30 cellular contexts compared by ENCODE assay signal in genomic region chr13:51887441-51887840, GRCh38. TPM values are rescaled to one million over a fixed set of nuclear protein-coding genes. Genes with fewer than 3 reads are reported as not detected.
"Had no signal": no experiment of that assay in that cellular context is flagged by ENCODE, and none has a peak within 500 bp of the region (broad histone marks: within the 10 kb centered on the region; RNA-seq: fewer than 3 reads in every experiment).

No MANE protein-coding gene starts in this region.

- H3K4me3 ChIP-seq: adrenal gland, gastrocnemius medialis, pancreas, psoas muscle, skin epidermis, transverse colon, uterus had no signal

- FAIRE-seq: astrocyte, endometrium, pancreas had no signal

- H3K4me1 ChIP-seq: adrenal gland, gastrocnemius medialis, pancreas, psoas muscle, transverse colon, uterus had no signal

- DNase-seq: activated CD8-positive, alpha-beta memory T cell treated with anti-CD3 and anti-CD28 coated beads, Interleukin-2, amount 50 U/mL, for 48 hours; activated naive CD4-positive, alpha-beta T cell; activated T-cell treated with anti-CD3 and anti-CD28 coated beads, Interleukin-2, amount 50 U/mL, for 4 hours; gastrocnemius medialis; hippocampal formation; mesenchymal stem cell; pancreas; psoas muscle; right cardiac atrium; stimulated activated CD4-positive, alpha-beta T cell treated with anti-CD3 and anti-CD28 coated beads, Interleukin-15, amount 100 ng/mL, for 24 hours; T-cell; transverse colon; uterus had no signal

- H3K9me3 Mint-ChIP-seq: activated T-cell treated with anti-CD3 and anti-CD28 coated beads, Interleukin-2, amount 50 U/mL, for 4 hours; activated T-helper 2 cell treated with anti-CD3 and anti-CD28 coated beads, Interferon-gamma antibody, Interleukin-2, Interleukin-4, amounts not matched to agents 10 μg/mL and 5 μg/mL and 100 μg/mL, durations not matched to agents 14 hours and 24 hours and 36 hours had no signal

- H3K4me1 Mint-ChIP-seq: nephron; stimulated activated memory B cell treated with anti-CD40 and anti-IgM and Interleukin-4, amounts not matched to agents 10 μg/mL and 1 μg/mL and 100 μg/mL, for 72 hours; T-cell had no signal

- H3K27ac Mint-ChIP-seq: activated naive CD8-positive, alpha-beta T cell; activated T-helper 2 cell treated with anti-CD3 and anti-CD28 coated beads, Interferon-gamma antibody, Interleukin-2, Interleukin-4, amounts not matched to agents 10 μg/mL and 5 μg/mL and 100 μg/mL, durations not matched to agents 14 hours and 24 hours and 36 hours; nephron; stimulated activated memory B cell treated with anti-CD40 and anti-IgM and Interleukin-4, amounts not matched to agents 10 μg/mL and 1 μg/mL and 100 μg/mL, for 72 hours; T-cell; T-helper 2 cell treated with Interferon-gamma antibody and Interleukin-4, amounts not matched to agents 5 μg/mL and 100 μg/mL, for 36 hours; WTC11 had no signal

- H3K4me3 Mint-ChIP-seq: activated naive CD8-positive, alpha-beta T cell; activated T-cell treated with anti-CD3 and anti-CD28 coated beads, Interleukin-2, amount 50 U/mL, for 4 hours; nephron; stimulated activated memory B cell treated with anti-CD40 and anti-IgM and Interleukin-4, amounts not matched to agents 10 μg/mL and 1 μg/mL and 100 μg/mL, for 72 hours; T-cell; T-helper 2 cell treated with Interferon-gamma antibody and Interleukin-4, amounts not matched to agents 5 μg/mL and 100 μg/mL, for 36 hours; WTC11 had no signal

- H3K27ac ChIP-seq: adrenal gland, gastrocnemius medialis, neutrophil, pancreas, psoas muscle, skin epidermis, transverse colon, uterus had no signal

- H3K36me3 ChIP-seq: adrenal gland, gastrocnemius medialis, neutrophil, pancreas, transverse colon, uterus had no signal

- H3K27me3 ChIP-seq: adrenal gland, gastrocnemius medialis, neutrophil, pancreas, transverse colon, uterus had no signal

- H3K36me3 Mint-ChIP-seq: activated naive CD8-positive, alpha-beta T cell; stimulated activated memory B cell treated with anti-CD40 and anti-IgM and Interleukin-4, amounts not matched to agents 10 μg/mL and 1 μg/mL and 100 μg/mL, for 72 hours; T-cell had no signal

- H3K9me3 ChIP-seq: adrenal gland, gastrocnemius medialis, neutrophil, pancreas, psoas muscle, transverse colon, uterus had no signal

RNA-seq across cellular contexts. Expression of gene CCDC70, which starts 25.7 kb away (rescaled TPM):
- total RNA-seq: activated T-cell treated with anti-CD3 and anti-CD28 coated beads, Interleukin-2, amount 50 U/mL, for 4 hours; activated T-helper 2 cell treated with anti-CD3 and anti-CD28 coated beads, Interferon-gamma antibody, Interleukin-2, Interleukin-4, amounts not matched to agents 10 μg/mL and 5 μg/mL and 100 μg/mL, durations not matched to agents 14 hours and 24 hours and 36 hours; adrenal gland; astrocyte; chondrocyte; gastrocnemius medialis; liver; mononuclear cell; myocyte; pancreas; psoas muscle; right cardiac atrium; T-cell; temporal lobe; transverse colon; uterus; WTC11 had no signal
- polyA plus RNA-seq: adrenal gland, esophagus, pancreas, psoas muscle had no signal

RNA-seq across cellular contexts. Expression of gene TMEM272, which starts 42.5 kb away (rescaled TPM):
- total RNA-seq: activated T-helper 2 cell treated with anti-CD3 and anti-CD28 coated beads, Interferon-gamma antibody, Interleukin-2, Interleukin-4, amounts not matched to agents 10 μg/mL and 5 μg/mL and 100 μg/mL, durations not matched to agents 14 hours and 24 hours and 36 hours; adrenal gland; myocyte; transverse colon; WTC11 had no signal
- polyA plus RNA-seq: esophagus had no signal
